In genomic region chr10:131885391-131886165, GRCh38 we compare ENCODE assay signal across 1 cellular context.
TF ChIP-seq lines count a peak whose summit lies in the region.

No MANE protein-coding gene starts in this region.

TF ChIP-seq in HepG2, 621 proteins besides CTCF, POLR2A, EP300 and RAD21 (continued from another document and continues in another):
- TF ChIP-seq RBFOX2 (IDR thresholded peaks at IDR 0.05; ENCODE audit: low read depth, low read length) = no peak
- TF ChIP-seq THYN1 (CRISPR knock-in tag; IDR thresholded peaks at IDR 0.05; ENCODE audit: borderline replicate concordance, low read depth) = no peak
- TF ChIP-seq, protein P1, sequence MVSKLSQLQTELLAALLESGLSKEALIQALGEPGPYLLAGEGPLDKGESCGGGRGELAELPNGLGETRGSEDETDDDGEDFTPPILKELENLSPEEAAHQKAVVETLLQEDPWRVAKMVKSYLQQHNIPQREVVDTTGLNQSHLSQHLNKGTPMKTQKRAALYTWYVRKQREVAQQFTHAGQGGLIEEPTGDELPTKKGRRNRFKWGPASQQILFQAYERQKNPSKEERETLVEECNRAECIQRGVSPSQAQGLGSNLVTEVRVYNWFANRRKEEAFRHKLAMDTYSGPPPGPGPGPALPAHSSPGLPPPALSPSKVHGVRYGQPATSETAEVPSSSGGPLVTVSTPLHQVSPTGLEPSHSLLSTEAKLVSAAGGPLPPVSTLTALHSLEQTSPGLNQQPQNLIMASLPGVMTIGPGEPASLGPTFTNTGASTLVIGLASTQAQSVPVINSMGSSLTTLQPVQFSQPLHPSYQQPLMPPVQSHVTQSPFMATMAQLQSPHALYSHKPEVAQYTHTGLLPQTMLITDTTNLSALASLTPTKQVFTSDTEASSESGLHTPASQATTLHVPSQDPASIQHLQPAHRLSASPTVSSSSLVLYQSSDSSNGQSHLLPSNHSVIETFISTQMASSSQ (IDR thresholded peaks at IDR 0.05; ENCODE audit: low read depth) = no peak
- TF ChIP-seq, protein P1 (CRISPR knock-in tag; IDR thresholded peaks at IDR 0.05; ENCODE audit: borderline replicate concordance) = no peak
- TF ChIP-seq GATAD2A (CRISPR knock-in tag; IDR thresholded peaks at IDR 0.05) = peak; percentile 40; the same call in 1 of the 2 replicates
- TF ChIP-seq ZNF773 (CRISPR knock-in tag; IDR thresholded peaks at IDR 0.05; ENCODE audit: borderline replicate concordance) = no peak
- no peak for TF ChIP-seq NFE2L1 (CRISPR knock-in tag; IDR thresholded peaks at IDR 0.05; ENCODE audit: borderline replicate concordance)
- TF ChIP-seq FOXC1 (CRISPR knock-in tag; IDR thresholded peaks at IDR 0.05; ENCODE audit: borderline replicate concordance) = no peak
- no peak for TF ChIP-seq ZNF510 (CRISPR knock-in tag; IDR thresholded peaks at IDR 0.05; ENCODE audit: low read depth)
- TF ChIP-seq, protein P2, sequence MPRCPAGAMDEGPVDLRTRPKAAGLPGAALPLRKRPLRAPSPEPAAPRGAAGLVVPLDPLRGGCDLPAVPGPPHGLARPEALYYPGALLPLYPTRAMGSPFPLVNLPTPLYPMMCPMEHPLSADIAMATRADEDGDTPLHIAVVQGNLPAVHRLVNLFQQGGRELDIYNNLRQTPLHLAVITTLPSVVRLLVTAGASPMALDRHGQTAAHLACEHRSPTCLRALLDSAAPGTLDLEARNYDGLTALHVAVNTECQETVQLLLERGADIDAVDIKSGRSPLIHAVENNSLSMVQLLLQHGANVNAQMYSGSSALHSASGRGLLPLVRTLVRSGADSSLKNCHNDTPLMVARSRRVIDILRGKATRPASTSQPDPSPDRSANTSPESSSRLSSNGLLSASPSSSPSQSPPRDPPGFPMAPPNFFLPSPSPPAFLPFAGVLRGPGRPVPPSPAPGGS (CRISPR knock-in tag; IDR thresholded peaks at IDR 0.05) = no peak
- TF ChIP-seq, protein P3, sequence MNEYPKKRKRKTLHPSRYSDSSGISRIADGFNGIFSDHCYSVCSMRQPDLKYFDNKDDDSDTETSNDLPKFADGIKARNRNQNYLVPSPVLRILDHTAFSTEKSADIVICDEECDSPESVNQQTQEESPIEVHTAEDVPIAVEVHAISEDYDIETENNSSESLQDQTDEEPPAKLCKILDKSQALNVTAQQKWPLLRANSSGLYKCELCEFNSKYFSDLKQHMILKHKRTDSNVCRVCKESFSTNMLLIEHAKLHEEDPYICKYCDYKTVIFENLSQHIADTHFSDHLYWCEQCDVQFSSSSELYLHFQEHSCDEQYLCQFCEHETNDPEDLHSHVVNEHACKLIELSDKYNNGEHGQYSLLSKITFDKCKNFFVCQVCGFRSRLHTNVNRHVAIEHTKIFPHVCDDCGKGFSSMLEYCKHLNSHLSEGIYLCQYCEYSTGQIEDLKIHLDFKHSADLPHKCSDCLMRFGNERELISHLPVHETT (CRISPR knock-in tag; conservative IDR thresholded peaks at IDR 0.05) = no peak
- no peak for TF ChIP-seq ATF7-NPFF (CRISPR knock-in tag; IDR thresholded peaks at IDR 0.05; ENCODE audit: low read depth)
- no peak for TF ChIP-seq FIP1L1 (IDR thresholded peaks at IDR 0.05; ENCODE audit: borderline replicate concordance, insufficient read depth, low read depth, low read length)
- TF ChIP-seq ZNF501 (CRISPR knock-in tag; IDR thresholded peaks at IDR 0.05) = peak; percentile 25; the same call in 1 of the 2 replicates
- TF ChIP-seq ZNF772 (CRISPR knock-in tag; IDR thresholded peaks at IDR 0.05) = no peak
- TF ChIP-seq ZXDC (CRISPR knock-in tag; IDR thresholded peaks at IDR 0.05) = no peak
- TF ChIP-seq, protein P4, sequence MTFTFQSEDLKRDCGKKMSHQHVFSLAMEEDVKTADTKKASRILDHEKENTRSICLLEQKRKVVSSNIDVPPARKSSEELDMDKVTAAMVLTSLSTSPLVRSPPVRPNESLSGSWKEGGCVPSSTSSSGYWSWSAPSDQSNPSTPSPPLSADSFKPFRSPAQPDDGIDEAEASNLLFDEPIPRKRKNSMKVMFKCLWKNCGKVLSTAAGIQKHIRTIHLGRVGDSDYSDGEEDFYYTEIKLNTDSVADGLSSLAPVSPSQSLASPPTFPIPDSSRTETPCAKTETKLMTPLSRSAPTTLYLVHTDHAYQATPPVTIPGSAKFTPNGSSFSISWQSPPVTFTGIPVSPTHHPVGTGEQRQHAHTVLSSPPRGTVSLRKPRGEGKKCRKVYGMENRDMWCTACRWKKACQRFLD (CRISPR knock-in tag; IDR thresholded peaks at IDR 0.05; ENCODE audit: borderline replicate concordance) = no peak
- TF ChIP-seq ZNF7 (CRISPR knock-in tag; IDR thresholded peaks at IDR 0.05) = no peak
- TF ChIP-seq, protein P5, sequence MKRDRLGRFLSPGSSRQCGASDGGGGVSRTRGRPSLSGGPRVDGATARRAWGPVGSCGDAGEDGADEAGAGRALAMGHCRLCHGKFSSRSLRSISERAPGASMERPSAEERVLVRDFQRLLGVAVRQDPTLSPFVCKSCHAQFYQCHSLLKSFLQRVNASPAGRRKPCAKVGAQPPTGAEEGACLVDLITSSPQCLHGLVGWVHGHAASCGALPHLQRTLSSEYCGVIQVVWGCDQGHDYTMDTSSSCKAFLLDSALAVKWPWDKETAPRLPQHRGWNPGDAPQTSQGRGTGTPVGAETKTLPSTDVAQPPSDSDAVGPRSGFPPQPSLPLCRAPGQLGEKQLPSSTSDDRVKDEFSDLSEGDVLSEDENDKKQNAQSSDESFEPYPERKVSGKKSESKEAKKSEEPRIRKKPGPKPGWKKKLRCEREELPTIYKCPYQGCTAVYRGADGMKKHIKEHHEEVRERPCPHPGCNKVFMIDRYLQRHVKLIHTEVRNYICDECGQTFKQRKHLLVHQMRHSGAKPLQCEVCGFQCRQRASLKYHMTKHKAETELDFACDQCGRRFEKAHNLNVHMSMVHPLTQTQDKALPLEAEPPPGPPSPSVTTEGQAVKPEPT (CRISPR knock-in tag; IDR thresholded peaks at IDR 0.05; ENCODE audit: low read depth) = no peak
- TF ChIP-seq ZNF569 (CRISPR knock-in tag; IDR thresholded peaks at IDR 0.05; ENCODE audit: borderline replicate concordance) = no peak
- TF ChIP-seq, protein P6, sequence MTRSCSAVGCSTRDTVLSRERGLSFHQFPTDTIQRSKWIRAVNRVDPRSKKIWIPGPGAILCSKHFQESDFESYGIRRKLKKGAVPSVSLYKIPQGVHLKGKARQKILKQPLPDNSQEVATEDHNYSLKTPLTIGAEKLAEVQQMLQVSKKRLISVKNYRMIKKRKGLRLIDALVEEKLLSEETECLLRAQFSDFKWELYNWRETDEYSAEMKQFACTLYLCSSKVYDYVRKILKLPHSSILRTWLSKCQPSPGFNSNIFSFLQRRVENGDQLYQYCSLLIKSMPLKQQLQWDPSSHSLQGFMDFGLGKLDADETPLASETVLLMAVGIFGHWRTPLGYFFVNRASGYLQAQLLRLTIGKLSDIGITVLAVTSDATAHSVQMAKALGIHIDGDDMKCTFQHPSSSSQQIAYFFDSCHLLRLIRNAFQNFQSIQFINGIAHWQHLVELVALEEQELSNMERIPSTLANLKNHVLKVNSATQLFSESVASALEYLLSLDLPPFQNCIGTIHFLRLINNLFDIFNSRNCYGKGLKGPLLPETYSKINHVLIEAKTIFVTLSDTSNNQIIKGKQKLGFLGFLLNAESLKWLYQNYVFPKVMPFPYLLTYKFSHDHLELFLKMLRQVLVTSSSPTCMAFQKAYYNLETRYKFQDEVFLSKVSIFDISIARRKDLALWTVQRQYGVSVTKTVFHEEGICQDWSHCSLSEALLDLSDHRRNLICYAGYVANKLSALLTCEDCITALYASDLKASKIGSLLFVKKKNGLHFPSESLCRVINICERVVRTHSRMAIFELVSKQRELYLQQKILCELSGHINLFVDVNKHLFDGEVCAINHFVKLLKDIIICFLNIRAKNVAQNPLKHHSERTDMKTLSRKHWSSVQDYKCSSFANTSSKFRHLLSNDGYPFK (CRISPR knock-in tag; IDR thresholded peaks at IDR 0.05; ENCODE audit: borderline replicate concordance) = no peak
- no peak for TF ChIP-seq ZNF615 (CRISPR knock-in tag; IDR thresholded peaks at IDR 0.05; ENCODE audit: borderline replicate concordance)
- TF ChIP-seq ZSCAN21 (CRISPR knock-in tag; IDR thresholded peaks at IDR 0.05; ENCODE audit: borderline replicate concordance) = no peak
- TF ChIP-seq MLXIP (CRISPR knock-in tag; IDR thresholded peaks at IDR 0.05; ENCODE audit: borderline replicate concordance) = no peak
- no peak for TF ChIP-seq ZNF382 (CRISPR knock-in tag; IDR thresholded peaks at IDR 0.05; ENCODE audit: borderline replicate concordance)
- TF ChIP-seq ZNF605 (CRISPR knock-in tag; IDR thresholded peaks at IDR 0.05) = no peak
- TF ChIP-seq, protein P7, sequence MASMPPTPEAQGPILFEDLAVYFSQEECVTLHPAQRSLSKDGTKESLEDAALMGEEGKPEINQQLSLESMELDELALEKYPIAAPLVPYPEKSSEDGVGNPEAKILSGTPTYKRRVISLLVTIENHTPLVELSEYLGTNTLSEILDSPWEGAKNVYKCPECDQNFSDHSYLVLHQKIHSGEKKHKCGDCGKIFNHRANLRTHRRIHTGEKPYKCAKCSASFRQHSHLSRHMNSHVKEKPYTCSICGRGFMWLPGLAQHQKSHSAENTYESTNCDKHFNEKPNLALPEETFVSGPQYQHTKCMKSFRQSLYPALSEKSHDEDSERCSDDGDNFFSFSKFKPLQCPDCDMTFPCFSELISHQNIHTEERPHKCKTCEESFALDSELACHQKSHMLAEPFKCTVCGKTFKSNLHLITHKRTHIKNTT (CRISPR knock-in tag; IDR thresholded peaks at IDR 0.05) = no peak
- TF ChIP-seq, protein P8, sequence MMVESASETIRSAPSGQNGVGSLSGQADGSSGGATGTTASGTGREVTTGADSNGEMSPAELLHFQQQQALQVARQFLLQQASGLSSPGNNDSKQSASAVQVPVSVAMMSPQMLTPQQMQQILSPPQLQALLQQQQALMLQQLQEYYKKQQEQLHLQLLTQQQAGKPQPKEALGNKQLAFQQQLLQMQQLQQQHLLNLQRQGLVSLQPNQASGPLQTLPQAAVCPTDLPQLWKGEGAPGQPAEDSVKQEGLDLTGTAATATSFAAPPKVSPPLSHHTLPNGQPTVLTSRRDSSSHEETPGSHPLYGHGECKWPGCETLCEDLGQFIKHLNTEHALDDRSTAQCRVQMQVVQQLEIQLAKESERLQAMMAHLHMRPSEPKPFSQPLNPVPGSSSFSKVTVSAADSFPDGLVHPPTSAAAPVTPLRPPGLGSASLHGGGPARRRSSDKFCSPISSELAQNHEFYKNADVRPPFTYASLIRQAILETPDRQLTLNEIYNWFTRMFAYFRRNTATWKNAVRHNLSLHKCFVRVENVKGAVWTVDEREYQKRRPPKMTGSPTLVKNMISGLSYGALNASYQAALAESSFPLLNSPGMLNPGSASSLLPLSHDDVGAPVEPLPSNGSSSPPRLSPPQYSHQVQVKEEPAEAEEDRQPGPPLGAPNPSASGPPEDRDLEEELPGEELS (CRISPR knock-in tag; IDR thresholded peaks at IDR 0.05) = no peak
